Comparison of ENCODE assay signal across 10 cellular contexts in the genomic region with DNA sequence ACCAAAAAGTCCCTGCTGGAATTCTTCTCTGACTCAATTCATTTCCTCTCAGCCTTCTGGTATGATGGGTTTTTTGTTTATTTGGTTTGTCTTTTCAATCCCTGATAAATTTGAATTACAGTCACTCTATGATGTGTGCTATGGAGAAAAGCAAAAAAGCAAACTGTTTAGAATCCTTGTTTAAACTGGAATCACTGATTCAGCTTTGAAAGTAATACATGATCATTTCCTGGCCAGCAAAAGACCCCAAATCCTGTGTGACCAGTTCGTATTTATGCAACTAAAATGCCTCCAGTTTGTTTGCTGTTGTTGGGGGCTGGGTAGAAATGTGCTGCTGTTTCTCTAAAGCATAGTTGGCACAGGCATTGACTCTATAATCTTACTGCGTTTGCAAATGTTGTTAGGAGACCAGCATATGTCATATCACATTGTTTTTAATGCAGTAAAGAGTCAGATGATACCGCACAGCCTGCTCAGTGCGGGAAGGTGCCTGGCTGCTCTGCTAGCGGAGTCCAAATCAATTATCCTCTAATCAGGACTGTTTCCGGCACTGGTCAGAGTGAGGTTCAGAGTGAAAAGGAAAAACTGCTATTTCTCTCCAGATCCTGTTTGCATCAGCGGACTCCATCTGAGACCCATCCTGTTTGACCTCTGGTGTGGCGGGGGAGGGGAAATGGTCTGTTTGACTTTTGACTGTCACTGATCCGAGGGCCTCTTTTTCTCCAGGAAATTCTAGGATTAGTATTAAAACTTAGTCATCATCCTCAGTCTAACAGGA. TPM values are rescaled to one million over a fixed set of nuclear protein-coding genes. Genes with fewer than 3 reads are reported as not detected.
DNase-seq lines count a peak whose midpoint lies in the region; ATAC-seq and TF ChIP-seq lines count a peak whose summit lies in the region.
"Had no signal": no experiment of that assay in that cellular context is flagged by ENCODE, and none has a peak within 500 bp of the region (broad histone marks: within the 10 kb centered on the region; RNA-seq: fewer than 3 reads in every experiment).

No MANE protein-coding gene starts in this region.

- no peak overlapping the region for H3K9ac ChIP-seq in neural progenitor cell

- no peak overlapping the region for H3K27ac ChIP-seq in neural progenitor cell

- peaks cover 10% of the 10 kb centered on the region for H3K27me3 Mint-ChIP-seq in neural progenitor cell (ENCODE audit: insufficient read depth, low read depth)
- no peaks in the 10 kb centered on the region for H3K27me3 Mint-ChIP-seq in activated T-cell treated with anti-CD3 and anti-CD28 coated beads, Interleukin-2, amount 50 U/mL, for 4 hours (ENCODE audit: low read depth)

- H3K4me3 ChIP-seq in fibroblast of mammary gland (ENCODE audit: control insufficient read depth, low read depth, low read length), result no peak overlapping the region
- H3K4me3 ChIP-seq in neural progenitor cell, result no peak overlapping the region

- H3K4me1 Mint-ChIP-seq in neural progenitor cell, result peaks cover 37% of the 10 kb centered on the region
- H3K4me1 Mint-ChIP-seq in activated T-cell treated with anti-CD3 and anti-CD28 coated beads, Interleukin-2, amount 50 U/mL, for 4 hours (ENCODE audit: low read depth), result no peaks in the 10 kb centered on the region
- H3K4me1 Mint-ChIP-seq: activated naive CD8-positive, alpha-beta T cell treated with anti-CD3 and anti-CD28 coated beads, Interleukin-2, amount 50 U/mL, for 24 hours had no signal

- TF ChIP-seq CTCF in fibroblast of mammary gland (conservative IDR thresholded peaks at IDR 0.05; ENCODE audit: control insufficient read depth, insufficient read depth, low read depth, low read length), result no peak
- TF ChIP-seq CTCF in neural progenitor cell (IDR thresholded peaks at IDR 0.05), result no peak

- DNase-seq in DMS 273 treated with DMSO at 0.1 percent for 48 hours (lab: John Stamatoyannopoulos, UW) (peak; percentile 43), fibroblast of mammary gland (ENCODE audit: low read depth) (peak; percentile 63), neural progenitor cell (ENCODE audit: low spot score) (no peak), NCI-H774 (lab: John Stamatoyannopoulos, UW) (no peak), mesenteric fat pad (ENCODE audit: low spot score) (no peak), NCI-H524 (lab: John Stamatoyannopoulos, UW) (no peak)
- no peak for DNase-seq in activated T-cell treated with anti-CD3 and anti-CD28 coated beads, Interleukin-2, amount 50 U/mL, for 4 hours
- DNase-seq: activated naive CD8-positive, alpha-beta T cell treated with anti-CD3 and anti-CD28 coated beads, Interleukin-2, amount 50 U/mL, for 24 hours; T-helper 2 cell had no signal

- H2AFZ ChIP-seq in neural progenitor cell (replicated peaks), result peak overlapping the region; percentile 62

- ATAC-seq in activated T-cell treated with anti-CD3 and anti-CD28 coated beads, Interleukin-2, amount 50 U/mL, for 4 hours, result no peak
- ATAC-seq: activated naive CD8-positive, alpha-beta T cell treated with anti-CD3 and anti-CD28 coated beads, Interleukin-2, amount 50 U/mL, for 24 hours had no signal

- no peaks in the 10 kb centered on the region for H3K9me3 ChIP-seq in neural progenitor cell (ENCODE audit: low read depth)

- no peaks in the 10 kb centered on the region for H3K36me3 Mint-ChIP-seq in neural progenitor cell
- no peaks in the 10 kb centered on the region for H3K36me3 Mint-ChIP-seq in activated T-cell treated with anti-CD3 and anti-CD28 coated beads, Interleukin-2, amount 50 U/mL, for 4 hours (ENCODE audit: insufficient read depth)

- peak overlapping the region; percentile 15 for H3K4me3 Mint-ChIP-seq in neural progenitor cell
- H3K4me3 Mint-ChIP-seq in activated T-cell treated with anti-CD3 and anti-CD28 coated beads, Interleukin-2, amount 50 U/mL, for 4 hours, result no peak overlapping the region
- H3K4me3 Mint-ChIP-seq: activated naive CD8-positive, alpha-beta T cell treated with anti-CD3 and anti-CD28 coated beads, Interleukin-2, amount 50 U/mL, for 24 hours had no signal

- H3K4me2 ChIP-seq in neural progenitor cell, result peak overlapping the region; percentile 21

- no peaks in the 10 kb centered on the region for H3K27me3 ChIP-seq in neural progenitor cell

- no peaks in the 10 kb centered on the region for H3K79me2 ChIP-seq in neural progenitor cell (ENCODE audit: low read depth)

- H3F3A ChIP-seq in neural progenitor cell (ENCODE audit: low read depth), result no peaks in the 10 kb centered on the region

- no peaks in the 10 kb centered on the region for H3K9me3 Mint-ChIP-seq in neural progenitor cell
- H3K9me3 Mint-ChIP-seq in activated T-cell treated with anti-CD3 and anti-CD28 coated beads, Interleukin-2, amount 50 U/mL, for 4 hours, result no peaks in the 10 kb centered on the region
- H3K9me3 Mint-ChIP-seq: activated naive CD8-positive, alpha-beta T cell treated with anti-CD3 and anti-CD28 coated beads, Interleukin-2, amount 50 U/mL, for 24 hours had no signal

- H3K36me3 ChIP-seq in neural progenitor cell, result no peaks in the 10 kb centered on the region

- H3K27ac Mint-ChIP-seq in neural progenitor cell, result peak overlapping the region; percentile 87
- H3K27ac Mint-ChIP-seq: activated naive CD8-positive, alpha-beta T cell treated with anti-CD3 and anti-CD28 coated beads, Interleukin-2, amount 50 U/mL, for 24 hours had no signal

- peaks cover 20% of the 10 kb centered on the region for H3K4me1 ChIP-seq in neural progenitor cell

- no peaks in the 10 kb centered on the region for H4K20me1 ChIP-seq in neural progenitor cell (ENCODE audit: low read depth)

TF ChIP-seq in PFSK-1, 5 proteins besides CTCF, POLR2A, EP300 and RAD21:
- TF ChIP-seq FOXP2 (optimal IDR thresholded peaks at IDR 0.05; ENCODE audit: borderline replicate concordance, extremely low read depth, extremely low read length, insufficient read depth), result peak; percentile 56
- TF ChIP-seq POLR2AphosphoS5 (IDR thresholded peaks at IDR 0.05; ENCODE audit: low read depth, low read length), result peak; percentile 41; the same call in 1 of the 2 replicates
- peak; percentile 56; the same call in 1 of the 2 replicates for TF ChIP-seq TAF1 (IDR thresholded peaks at IDR 0.05; ENCODE audit: borderline replicate concordance, insufficient read depth, low read length)
- TF ChIP-seq, protein P1, sequence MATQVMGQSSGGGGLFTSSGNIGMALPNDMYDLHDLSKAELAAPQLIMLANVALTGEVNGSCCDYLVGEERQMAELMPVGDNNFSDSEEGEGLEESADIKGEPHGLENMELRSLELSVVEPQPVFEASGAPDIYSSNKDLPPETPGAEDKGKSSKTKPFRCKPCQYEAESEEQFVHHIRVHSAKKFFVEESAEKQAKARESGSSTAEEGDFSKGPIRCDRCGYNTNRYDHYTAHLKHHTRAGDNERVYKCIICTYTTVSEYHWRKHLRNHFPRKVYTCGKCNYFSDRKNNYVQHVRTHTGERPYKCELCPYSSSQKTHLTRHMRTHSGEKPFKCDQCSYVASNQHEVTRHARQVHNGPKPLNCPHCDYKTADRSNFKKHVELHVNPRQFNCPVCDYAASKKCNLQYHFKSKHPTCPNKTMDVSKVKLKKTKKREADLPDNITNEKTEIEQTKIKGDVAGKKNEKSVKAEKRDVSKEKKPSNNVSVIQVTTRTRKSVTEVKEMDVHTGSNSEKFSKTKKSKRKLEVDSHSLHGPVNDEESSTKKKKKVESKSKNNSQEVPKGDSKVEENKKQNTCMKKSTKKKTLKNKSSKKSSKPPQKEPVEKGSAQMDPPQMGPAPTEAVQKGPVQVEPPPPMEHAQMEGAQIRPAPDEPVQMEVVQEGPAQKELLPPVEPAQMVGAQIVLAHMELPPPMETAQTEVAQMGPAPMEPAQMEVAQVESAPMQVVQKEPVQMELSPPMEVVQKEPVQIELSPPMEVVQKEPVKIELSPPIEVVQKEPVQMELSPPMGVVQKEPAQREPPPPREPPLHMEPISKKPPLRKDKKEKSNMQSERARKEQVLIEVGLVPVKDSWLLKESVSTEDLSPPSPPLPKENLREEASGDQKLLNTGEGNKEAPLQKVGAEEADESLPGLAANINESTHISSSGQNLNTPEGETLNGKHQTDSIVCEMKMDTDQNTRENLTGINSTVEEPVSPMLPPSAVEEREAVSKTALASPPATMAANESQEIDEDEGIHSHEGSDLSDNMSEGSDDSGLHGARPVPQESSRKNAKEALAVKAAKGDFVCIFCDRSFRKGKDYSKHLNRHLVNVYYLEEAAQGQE (IDR thresholded peaks at IDR 0.05; ENCODE audit: insufficient read depth in 1 of 2, low read depth in 2 of 2, low read length in 2 of 2), result peak in 1 of 2 experiments; percentile 74; a peak in 2 of 4 replicates
- no peak for TF ChIP-seq SIN3A (IDR thresholded peaks at IDR 0.05; ENCODE audit: borderline replicate concordance, insufficient read depth, low read length)
TF ChIP-seq in PFSK-1: peak in this region for 4.

RNA-seq across cellular contexts. Expression of gene ADD3, which starts 40.6 kb away (rescaled TPM):
- 37.5 TPM for polyA plus RNA-seq in PFSK-1 (2012; ENCODE audit: insufficient read length, low read depth)
- 202 and 345 TPM in 2 replicates for total RNA-seq in neural progenitor cell (ENCODE audit: low replicate concordance)
- 89.6 TPM for total RNA-seq in mesenteric fat pad
- 10 to 100 TPM; 14.5 to 18.8 (median 16.6) TPM for total RNA-seq in activated T-cell treated with anti-CD3 and anti-CD28 coated beads, Interleukin-2, amount 50 U/mL, for 4 hours

RNA-seq across cellular contexts. Expression of gene XPNPEP1, which starts 43.8 kb away (rescaled TPM):
- polyA plus RNA-seq in PFSK-1 (2012; ENCODE audit: insufficient read length, low read depth), result 91.6 TPM
- total RNA-seq in neural progenitor cell (ENCODE audit: low replicate concordance) (94.8 and 113 TPM in 2 replicates), mesenteric fat pad (68.7 TPM)
- total RNA-seq in activated T-cell treated with anti-CD3 and anti-CD28 coated beads, Interleukin-2, amount 50 U/mL, for 4 hours, result 10 to 100 TPM; 57.0 to 62.6 (median 62.4) TPM

Comparison
In these comparisons a context has a peak if more than half of its experiments do, and no peak if none do; other contexts are left out.
1. DNase-seq: peak in DMS 273 treated with DMSO at 0.1 percent for 48 hours (single experiment) and fibroblast of mammary gland (single experiment); none in neural progenitor cell (single experiment), NCI-H774 (single experiment), mesenteric fat pad (single experiment), NCI-H524 (0 of 2) and activated T-cell treated with anti-CD3 and anti-CD28 coated beads, Interleukin-2, amount 50 U/mL, for 4 hours (single experiment).